Comparison of ENCODE assay signal across 12 cellular contexts in genomic region chr7:41886906-41887311, GRCh38.
A peak's percentile ranks its signal among the peaks of the same experiment; 100 is the strongest.
DNase-seq lines count a peak whose midpoint lies in the region; TF ChIP-seq lines count a peak whose summit lies in the region.
"Had no signal": no experiment of that assay in that cellular context is flagged by ENCODE, and none has a peak within 500 bp of the region (broad histone marks: within the 10 kb centered on the region; RNA-seq: fewer than 3 reads in every experiment).

No MANE protein-coding gene starts in this region.

- no peak overlapping the region for H3K4me3 ChIP-seq in fibroblast of mammary gland (ENCODE audit: control insufficient read depth, low read depth, low read length)
- H3K4me3 ChIP-seq in muscle layer of colon (ENCODE audit: low read depth in 1 of 2, low read length in 2 of 2): no peak overlapping the region
- no peak overlapping the region for H3K4me3 ChIP-seq in BE2C (ENCODE audit: low read depth, low read length)

- H3K4me1 ChIP-seq in muscle layer of colon (ENCODE audit: insufficient read depth, low read length) (peaks cover 21% of the 10 kb centered on the region), BE2C (no peaks in the 10 kb centered on the region)

- DNase-seq in AG08395 (ENCODE audit: low spot score) (peak; percentile 92), NCI-H226 (peak; percentile 100), fibroblast of mammary gland (ENCODE audit: low read depth) (peak; percentile 97), activated T-cell treated with anti-CD3 and anti-CD28 coated beads for 4 hours (no peak), BE2C (no peak), DMS53 treated with DMSO at 0.1 percent for 48 hours (lab: John Stamatoyannopoulos, UW; ENCODE audit: unreplicated experiment) (no peak), GM20000 (ENCODE audit: low spot score) (no peak)
- DNase-seq: activated CD4-positive, CD25-positive, alpha-beta regulatory T cell; CD8-positive, alpha-beta memory T cell; naive thymus-derived CD4-positive, alpha-beta T cell; NCI-H446 treated with DMSO at 0.1 percent for 48 hours had no signal

- H3K27me3 ChIP-seq in muscle layer of colon (ENCODE audit: control insufficient read depth in 1 of 2, insufficient read depth in 2 of 2, low read length in 2 of 2) (no peaks in the 10 kb centered on the region), BE2C (no peaks in the 10 kb centered on the region)

- H3K9ac ChIP-seq in muscle layer of colon (ENCODE audit: low read length): no peak overlapping the region

- peak overlapping the region; percentile 28 for H3K27ac ChIP-seq in muscle layer of colon (ENCODE audit: low read depth, low read length)

- H3K36me3 ChIP-seq in muscle layer of colon (ENCODE audit: insufficient read depth, low read length): no peaks in the 10 kb centered on the region
- no peaks in the 10 kb centered on the region for H3K36me3 ChIP-seq in BE2C

- H3K9me3 ChIP-seq in muscle layer of colon (ENCODE audit: low read length) (no peaks in the 10 kb centered on the region), BE2C (no peaks in the 10 kb centered on the region)

- TF ChIP-seq CTCF in fibroblast of mammary gland (conservative IDR thresholded peaks at IDR 0.05; ENCODE audit: control insufficient read depth, insufficient read depth, low read depth, low read length) (peak; percentile 57), BE2C (IDR thresholded peaks at IDR 0.05; ENCODE audit: low read depth, low read length) (no peak), GM20000 (IDR thresholded peaks at IDR 0.05; ENCODE audit: extremely low read depth, missing control alignments) (no peak)

Comparison
In these comparisons a context has a peak if more than half of its experiments do, and no peak if none do; other contexts are left out.
1. DNase-seq: peak in AG08395 (single experiment), NCI-H226 (single experiment) and fibroblast of mammary gland (single experiment); none in activated T-cell treated with anti-CD3 and anti-CD28 coated beads for 4 hours (single experiment), BE2C (single experiment), DMS53 treated with DMSO at 0.1 percent for 48 hours (single experiment) and GM20000 (single experiment).